ENCODE assay signal across 16 cellular contexts in genomic region chr15:63539517-63539916, GRCh38. TPM values are rescaled to one million over a fixed set of nuclear protein-coding genes. Genes with fewer than 3 reads are reported as not detected.
DNase-seq lines count a peak whose midpoint lies in the region; ATAC-seq and TF ChIP-seq lines count a peak whose summit lies in the region.
"Had no signal": no experiment of that assay in that cellular context is flagged by ENCODE, and none has a peak within 500 bp of the region (broad histone marks: within the 10 kb centered on the region; RNA-seq: fewer than 3 reads in every experiment).

No MANE protein-coding gene starts in this region.

- intact Hi-C loops in left lung (cut with DNase I), result no loop called here

- H3K4me3 ChIP-seq in left lung, result no peak overlapping the region
- H3K4me3 ChIP-seq: GM12878, right atrium auricular region had no signal

- H3K36me3 ChIP-seq in left lung, result peaks cover 0 to 30% of the 10 kb centered on the region in 2 donors

- ATAC-seq in activated naive CD4-positive, alpha-beta T cell treated with anti-CD3 and anti-CD28 coated beads, Interleukin-2, amount 50 U/mL, for 72 hours, result no peak
- ATAC-seq in stimulated activated memory B cell treated with anti-CD40 and anti-IgM and Interleukin-4, amounts not matched to agents 10 μg/mL and 1 μg/mL and 100 μg/mL, for 72 hours, result no peak
- ATAC-seq in left lung (no peak), GM18870 (IDR thresholded peaks at IDR 0.05; ENCODE audit: unreplicated experiment) (no peak)
- ATAC-seq: GM12878, Panc1 had no signal

- H3K4me1 ChIP-seq in left lung, result peaks cover 0 to 54% of the 10 kb centered on the region in 2 donors
- H3K4me1 ChIP-seq: right atrium auricular region had no signal

- no peak for DNase-seq in activated naive CD4-positive, alpha-beta T cell treated with anti-CD3 and anti-CD28 coated beads, Interleukin-2, amount 50 U/mL, for 72 hours (ENCODE audit: low spot score in 2 of 2)
- DNase-seq in NCI-H2227 (lab: John Stamatoyannopoulos, UW; ENCODE audit: unreplicated experiment) (peak; percentile 65), dermis blood vessel endothelial cell (peak; percentile 87), left lung (no peak), SHP77 treated with DMSO at 0.1 percent for 48 hours (lab: John Stamatoyannopoulos, UW) (no peak)
- DNase-seq: activated CD4-positive, alpha-beta memory T cell treated with anti-CD3 and anti-CD28 coated beads, Interleukin-2, amount 10 ng/mL, durations not matched to agents 7 days and 5 days; DND-41; effector memory CD4-positive, alpha-beta T cell; NCI-H345; stimulated activated CD4-positive, alpha-beta T cell treated with anti-CD3 and anti-CD28 coated beads, Interleukin-2, amount 100 ng/mL, for 24 hours had no signal

- peaks cover 25% of the 10 kb centered on the region for H3K36me3 Mint-ChIP-seq in activated naive CD4-positive, alpha-beta T cell treated with anti-CD3 and anti-CD28 coated beads, Interleukin-2, amount 50 U/mL, for 24 hours
- peaks cover 0 to 7% of the 10 kb centered on the region in 2 donors for H3K36me3 Mint-ChIP-seq in activated naive CD4-positive, alpha-beta T cell treated with anti-CD3 and anti-CD28 coated beads, Interleukin-2, amount 50 U/mL, for 72 hours
- H3K36me3 Mint-ChIP-seq in stimulated activated memory B cell treated with anti-CD40 and anti-IgM and Interleukin-4, amounts not matched to agents 10 μg/mL and 1 μg/mL and 100 μg/mL, for 72 hours, result peaks cover 32% of the 10 kb centered on the region

- H3K9me3 Mint-ChIP-seq in activated naive CD4-positive, alpha-beta T cell treated with anti-CD3 and anti-CD28 coated beads, Interleukin-2, amount 50 U/mL, for 24 hours, result no peaks in the 10 kb centered on the region
- H3K9me3 Mint-ChIP-seq in activated naive CD4-positive, alpha-beta T cell treated with anti-CD3 and anti-CD28 coated beads, Interleukin-2, amount 50 U/mL, for 72 hours, result no peaks in the 10 kb centered on the region
- no peaks in the 10 kb centered on the region for H3K9me3 Mint-ChIP-seq in stimulated activated memory B cell treated with anti-CD40 and anti-IgM and Interleukin-4, amounts not matched to agents 10 μg/mL and 1 μg/mL and 100 μg/mL, for 72 hours
- H3K9me3 Mint-ChIP-seq: activated CD4-positive, alpha-beta memory T cell treated with anti-CD3 and anti-CD28 coated beads, Interleukin-2, amount 10 ng/mL, durations not matched to agents 7 days and 5 days had no signal

- no peak overlapping the region for H3K4me3 Mint-ChIP-seq in activated naive CD4-positive, alpha-beta T cell treated with anti-CD3 and anti-CD28 coated beads, Interleukin-2, amount 50 U/mL, for 24 hours
- no peak overlapping the region for H3K4me3 Mint-ChIP-seq in stimulated activated memory B cell treated with anti-CD40 and anti-IgM and Interleukin-4, amounts not matched to agents 10 μg/mL and 1 μg/mL and 100 μg/mL, for 72 hours
- H3K4me3 Mint-ChIP-seq: activated CD4-positive, alpha-beta memory T cell treated with anti-CD3 and anti-CD28 coated beads, Interleukin-2, amount 10 ng/mL, durations not matched to agents 7 days and 5 days had no signal

- no peaks in the 10 kb centered on the region for H3K27me3 ChIP-seq in left lung
- H3K27me3 ChIP-seq: right atrium auricular region had no signal

- H3K27ac Mint-ChIP-seq in activated naive CD4-positive, alpha-beta T cell treated with anti-CD3 and anti-CD28 coated beads, Interleukin-2, amount 50 U/mL, for 24 hours, result peak overlapping the region; percentile 60
- H3K27ac Mint-ChIP-seq in activated naive CD4-positive, alpha-beta T cell treated with anti-CD3 and anti-CD28 coated beads, Interleukin-2, amount 50 U/mL, for 72 hours, result no peak overlapping the region
- H3K27ac Mint-ChIP-seq in stimulated activated memory B cell treated with anti-CD40 and anti-IgM and Interleukin-4, amounts not matched to agents 10 μg/mL and 1 μg/mL and 100 μg/mL, for 72 hours, result peak overlapping the region; percentile 61
- H3K27ac Mint-ChIP-seq: activated CD4-positive, alpha-beta memory T cell treated with anti-CD3 and anti-CD28 coated beads, Interleukin-2, amount 10 ng/mL, durations not matched to agents 7 days and 5 days had no signal

- H3K9me3 ChIP-seq in left lung, result no peaks in the 10 kb centered on the region
- H3K9me3 ChIP-seq: right atrium auricular region had no signal

- no peak for TF ChIP-seq CTCF in left lung (IDR thresholded peaks at IDR 0.05)

- H3K27ac ChIP-seq in left lung, result no peak overlapping the region
- H3K27ac ChIP-seq: right atrium auricular region had no signal

- peaks cover 73% of the 10 kb centered on the region for H3K4me1 Mint-ChIP-seq in activated naive CD4-positive, alpha-beta T cell treated with anti-CD3 and anti-CD28 coated beads, Interleukin-2, amount 50 U/mL, for 24 hours
- peaks cover 79% of the 10 kb centered on the region for H3K4me1 Mint-ChIP-seq in stimulated activated memory B cell treated with anti-CD40 and anti-IgM and Interleukin-4, amounts not matched to agents 10 μg/mL and 1 μg/mL and 100 μg/mL, for 72 hours

- H3K27me3 Mint-ChIP-seq in activated naive CD4-positive, alpha-beta T cell treated with anti-CD3 and anti-CD28 coated beads, Interleukin-2, amount 50 U/mL, for 24 hours, result no peaks in the 10 kb centered on the region
- no peaks in the 10 kb centered on the region for H3K27me3 Mint-ChIP-seq in stimulated activated memory B cell treated with anti-CD40 and anti-IgM and Interleukin-4, amounts not matched to agents 10 μg/mL and 1 μg/mL and 100 μg/mL, for 72 hours
- H3K27me3 Mint-ChIP-seq: activated CD4-positive, alpha-beta memory T cell treated with anti-CD3 and anti-CD28 coated beads, Interleukin-2, amount 10 ng/mL, durations not matched to agents 7 days and 5 days had no signal

RNA-seq across cellular contexts. Expression of gene USP3, which starts 35.1 kb away (rescaled TPM):
- total RNA-seq in activated naive CD4-positive, alpha-beta T cell treated with anti-CD3 and anti-CD28 coated beads, Interleukin-2, amount 50 U/mL, for 72 hours, result 10 to 100 TPM; 71.4 to 81.4 TPM
- total RNA-seq in dermis blood vessel endothelial cell (39.7 and 47.6 TPM in 2 replicates), left lung (10 to 100 TPM; 53.5 to 80.7 TPM)

RNA-seq across cellular contexts. Expression of gene FBXL22, which starts 57.7 kb away (rescaled TPM):
- under 1 TPM; 0.30 to 0.80 TPM for total RNA-seq in activated naive CD4-positive, alpha-beta T cell treated with anti-CD3 and anti-CD28 coated beads, Interleukin-2, amount 50 U/mL, for 72 hours
- total RNA-seq in dermis blood vessel endothelial cell, result 0.09 TPM in 1 of 2 replicates, not detected in the other
- total RNA-seq in left lung, result 1 to 10 TPM; 2.3 to 4.4 TPM

Comparison
In these comparisons a context has a peak if more than half of its experiments do, and no peak if none do; other contexts are left out.
1. H3K27ac Mint-ChIP-seq: peak in activated naive CD4-positive, alpha-beta T cell treated with anti-CD3 and anti-CD28 coated beads, Interleukin-2, amount 50 U/mL, for 24 hours (single experiment) and stimulated activated memory B cell treated with anti-CD40 and anti-IgM and Interleukin-4, amounts not matched to agents 10 μg/mL and 1 μg/mL and 100 μg/mL, for 72 hours (single experiment); none in activated naive CD4-positive, alpha-beta T cell treated with anti-CD3 and anti-CD28 coated beads, Interleukin-2, amount 50 U/mL, for 72 hours (0 of 2).
2. DNase-seq: peak in NCI-H2227 (single experiment) and dermis blood vessel endothelial cell (single experiment); none in activated naive CD4-positive, alpha-beta T cell treated with anti-CD3 and anti-CD28 coated beads, Interleukin-2, amount 50 U/mL, for 72 hours (0 of 2), left lung (0 of 2) and SHP77 treated with DMSO at 0.1 percent for 48 hours (single experiment).